15 cellular contexts compared by ENCODE assay signal in genomic region chr7:94338921-94339371, GRCh38. TPM values are rescaled to one million over a fixed set of nuclear protein-coding genes. Genes with fewer than 3 reads are reported as not detected.
DNase-seq lines count a peak whose midpoint lies in the region; ATAC-seq, FAIRE-seq and TF ChIP-seq lines count a peak whose summit lies in the region.
"Had no signal": no experiment of that assay in that cellular context is flagged by ENCODE, and none has a peak within 500 bp of the region (broad histone marks: within the 10 kb centered on the region; RNA-seq: fewer than 3 reads in every experiment).

No MANE protein-coding gene starts in this region.

- H2AFZ ChIP-seq in ACC112 (ENCODE audit: low read length, unreplicated experiment) = no peak overlapping the region
- H2AFZ ChIP-seq in GM23338 = no peak overlapping the region

- no peak for FAIRE-seq in HTR-8/SVneo (lab: Jason Lieb, UNC)
- FAIRE-seq: colon had no signal

- H3K27ac ChIP-seq in ACC112 (ENCODE audit: low read depth, low read length) (peak overlapping the region; percentile 49; the same call in 1 of the 2 replicates), WERI-Rb-1 (peak overlapping the region; percentile 71), GM23338 (ENCODE audit: low read depth) (no peak overlapping the region)

- no peak for ATAC-seq in GM23338
- no peak for ATAC-seq in GM18520 (IDR thresholded peaks at IDR 0.05; ENCODE audit: unreplicated experiment)
- ATAC-seq: left ventricle myocardium superior had no signal

- H3K27me3 ChIP-seq in ACC112 (ENCODE audit: insufficient read depth, low read length) (no peaks in the 10 kb centered on the region), WERI-Rb-1 (ENCODE audit: insufficient read depth, low read depth, severe bottlenecking) (no peaks in the 10 kb centered on the region), GM23338 (ENCODE audit: insufficient read depth) (no peaks in the 10 kb centered on the region)

- H3K4me1 Mint-ChIP-seq in GM23338 = no peaks in the 10 kb centered on the region; the same call in 2 of the 3 replicates

- H3K4me2 ChIP-seq in GM23338 = no peak overlapping the region

- no peak overlapping the region for H3K27ac Mint-ChIP-seq in GM23338
- H3K27ac Mint-ChIP-seq: activated CD4-positive, alpha-beta memory T cell treated with anti-CD3 and anti-CD28 coated beads for 36 hours had no signal

- no peak for TF ChIP-seq CTCF in WERI-Rb-1 (IDR thresholded peaks at IDR 0.05; ENCODE audit: low read depth, low read length)
- no peak for TF ChIP-seq CTCF in fibroblast of villous mesenchyme (IDR thresholded peaks at IDR 0.05; ENCODE audit: insufficient read depth, low read depth, low read length)
- TF ChIP-seq CTCF in GM23338 (conservative IDR thresholded peaks at IDR 0.05; ENCODE audit: low read depth in 2 of 2) = no peak

- no peak overlapping the region; the same call in 1 of the 2 replicates for H3K4me3 ChIP-seq in ACC112 (ENCODE audit: low read depth, low read length)
- peak overlapping the region; percentile 26 for H3K4me3 ChIP-seq in WERI-Rb-1 (ENCODE audit: low read depth, low read length)
- no peak overlapping the region for H3K4me3 ChIP-seq in fibroblast of villous mesenchyme (ENCODE audit: low read depth, low read length)
- no peak overlapping the region for H3K4me3 ChIP-seq in GM23338

- no peaks in the 10 kb centered on the region for H3K27me3 Mint-ChIP-seq in GM23338 (ENCODE audit: insufficient read depth, low read depth, poor library complexity)
- H3K27me3 Mint-ChIP-seq: activated CD4-positive, alpha-beta memory T cell treated with anti-CD3 and anti-CD28 coated beads for 36 hours had no signal

- H3K36me3 ChIP-seq in ACC112 (ENCODE audit: insufficient read depth, low read length) = no peaks in the 10 kb centered on the region
- no peaks in the 10 kb centered on the region for H3K36me3 ChIP-seq in WERI-Rb-1
- H3K36me3 ChIP-seq in GM23338 (ENCODE audit: insufficient read depth) = no peaks in the 10 kb centered on the region

- no peaks in the 10 kb centered on the region for H3K36me3 Mint-ChIP-seq in GM23338 (ENCODE audit: low read depth)
- H3K36me3 Mint-ChIP-seq: activated CD4-positive, alpha-beta memory T cell treated with anti-CD3 and anti-CD28 coated beads for 36 hours had no signal

- H3K4me1 ChIP-seq in ACC112 (ENCODE audit: control insufficient read depth, insufficient read depth, low read length, unreplicated experiment) (peaks cover 24% of the 10 kb centered on the region), GM23338 (ENCODE audit: insufficient read depth) (no peaks in the 10 kb centered on the region)

- H3K9me3 ChIP-seq in WERI-Rb-1 (ENCODE audit: severe bottlenecking) = no peaks in the 10 kb centered on the region

- H3K79me2 ChIP-seq in ACC112 (ENCODE audit: control insufficient read depth, insufficient read depth, low read length, unreplicated experiment) (no peaks in the 10 kb centered on the region), GM23338 (replicated peaks; ENCODE audit: insufficient read depth) (no peaks in the 10 kb centered on the region)

- no peaks in the 10 kb centered on the region for H3K9me3 Mint-ChIP-seq in GM23338
- H3K9me3 Mint-ChIP-seq: activated CD4-positive, alpha-beta memory T cell treated with anti-CD3 and anti-CD28 coated beads for 36 hours had no signal

- no peak overlapping the region for H3K4me3 Mint-ChIP-seq in GM23338
- H3K4me3 Mint-ChIP-seq: activated CD4-positive, alpha-beta memory T cell treated with anti-CD3 and anti-CD28 coated beads for 36 hours had no signal

- H3K9me2 ChIP-seq in GM23338 (ENCODE audit: insufficient read depth) = no peaks in the 10 kb centered on the region

- DNase-seq in HTR-8/SVneo (ENCODE audit: insufficient read length, low spot score) (peak; percentile 10), WERI-Rb-1 (peak; percentile 70), fibroblast of villous mesenchyme (ENCODE audit: low read depth) (peak; percentile 81), GM23338 (ENCODE audit: low spot score) (no peak), NCI-H2227 treated with DMSO at 0.1 percent for 48 hours (lab: John Stamatoyannopoulos, UW) (no peak), iPS-NIHi7 (ENCODE audit: extremely low spot score) (no peak)
- DNase-seq: activated CD4-positive, alpha-beta memory T cell treated with anti-CD3 and anti-CD28 coated beads for 36 hours; Calu3; left ventricle myocardium superior; MV-4-11; NCI-H2107; NK-92 treated with Interleukin-12 subunit alpha and Interleukin-12 subunit beta, amount 100 ng/mL, for 24 hours had no signal

- H3F3A ChIP-seq in GM23338 (replicated peaks; ENCODE audit: low read depth) = no peaks in the 10 kb centered on the region

- no peaks in the 10 kb centered on the region for H4K20me1 ChIP-seq in GM23338 (replicated peaks; ENCODE audit: insufficient read depth)

TF ChIP-seq in GM23338, 12 proteins besides CTCF, POLR2A, EP300 and RAD21 (continues in another document):
- no peak for TF ChIP-seq ZNF462 (CRISPR knock-in tag; IDR thresholded peaks at IDR 0.05)
- TF ChIP-seq ZNF331 (CRISPR knock-in tag; IDR thresholded peaks at IDR 0.05; ENCODE audit: low read depth) = no peak

RNA-seq across cellular contexts. Expression of gene COL1A2, which starts 55.7 kb away (rescaled TPM):
- 2,828 and 5,152 TPM in 2 replicates for total RNA-seq in fibroblast of villous mesenchyme
- total RNA-seq in GM23338 (2014; rRNA removed; shearing (Covaris generic)) = 61.6 and 67.0 TPM in 2 replicates
- polyA plus RNA-seq in GM23338 (2016; fragmentation: Nextera tagmentation; extraction: Ambion mirVana) = 32.0 and 34.6 TPM in 2 replicates
- total RNA-seq: activated CD4-positive, alpha-beta memory T cell treated with anti-CD3 and anti-CD28 coated beads for 36 hours; Calu3 had no signal

Comparison
In these comparisons a context has a peak if more than half of its experiments do, and no peak if none do; other contexts are left out.
1. DNase-seq: peak in HTR-8/SVneo (single experiment), WERI-Rb-1 (single experiment) and fibroblast of villous mesenchyme (single experiment); none in GM23338 (single experiment), NCI-H2227 treated with DMSO at 0.1 percent for 48 hours (single experiment) and iPS-NIHi7 (single experiment).
2. RNA of gene COL1A2, which starts 55.7 kb away (total RNA-seq): 2,828 to 5,152 TPM in fibroblast of villous mesenchyme; 61.6 to 67.0 TPM in GM23338; every median in the first group is over 10 times any median in the second.